12 cellular contexts compared by ENCODE assay signal in genomic region chr9:78958887-78959286, GRCh38.
DNase-seq lines count a peak whose midpoint lies in the region; ATAC-seq and TF ChIP-seq lines count a peak whose summit lies in the region.
"Had no signal": no experiment of that assay in that cellular context is flagged by ENCODE, and none has a peak within 500 bp of the region (broad histone marks: within the 10 kb centered on the region; RNA-seq: fewer than 3 reads in every experiment).

No MANE protein-coding gene starts in this region.

- peaks cover 2% of the 10 kb centered on the region for H3K4me1 Mint-ChIP-seq in endothelial cell (ENCODE audit: unreplicated experiment)
- H3K4me1 Mint-ChIP-seq: stimulated activated naive B cell treated with anti-CD40 and anti-IgM and Interleukin-4, amounts not matched to agents 10 μg/mL and 1 μg/mL and 100 μg/mL, for 72 hours had no signal

- H3K4me3 Mint-ChIP-seq in endothelial cell (ENCODE audit: unreplicated experiment), result no peak overlapping the region
- H3K4me3 Mint-ChIP-seq: stimulated activated naive B cell treated with anti-CD40 and anti-IgM and Interleukin-4, amounts not matched to agents 10 μg/mL and 1 μg/mL and 100 μg/mL, for 72 hours had no signal

- H3K27me3 ChIP-seq in Karpas-422 (ENCODE audit: low read length), result no peaks in the 10 kb centered on the region
- H3K27me3 ChIP-seq in RWPE2 (ENCODE audit: insufficient read depth, poor library complexity, severe bottlenecking), result no peaks in the 10 kb centered on the region

- H3K36me3 ChIP-seq in Karpas-422 (ENCODE audit: insufficient read depth, low read length) (no peaks in the 10 kb centered on the region), RWPE2 (ENCODE audit: low read depth) (no peaks in the 10 kb centered on the region)

- H4K20me1 ChIP-seq in Karpas-422 (ENCODE audit: insufficient read depth, low read depth, low read length), result no peaks in the 10 kb centered on the region

- DNase-seq in GM12865 (ENCODE audit: low read depth) (peak; percentile 11), Karpas-422 (peak; percentile 45), RWPE2 (ENCODE audit: low spot score) (no peak), iPS-NIHi11 (ENCODE audit: low spot score) (peak; percentile 19), endothelial cell (ENCODE audit: low spot score) (no peak)
- no peak for DNase-seq in stimulated activated CD4-positive, alpha-beta T cell treated with anti-CD3 and anti-CD28 coated beads, Interleukin-1b, Interleukin-23, amount 100 ng/mL, for 48 hours
- no peak for DNase-seq in activated CD4-positive, alpha-beta T cell treated with anti-CD3 and anti-CD28 coated beads for 1 hour
- DNase-seq: activated effector memory CD4-positive, alpha-beta T cell treated with Interleukin-2 at 50 U/mL for 16 hours; Calu3; left colon; stimulated activated naive B cell treated with anti-CD40 and anti-IgM and Interleukin-4, amounts not matched to agents 10 μg/mL and 1 μg/mL and 100 μg/mL, for 72 hours had no signal

- H3K9ac ChIP-seq in Karpas-422 (ENCODE audit: low read length), result no peak overlapping the region

- no peaks in the 10 kb centered on the region for H3K9me3 Mint-ChIP-seq in endothelial cell (ENCODE audit: unreplicated experiment)

- H3K27ac Mint-ChIP-seq in endothelial cell (ENCODE audit: unreplicated experiment), result no peak overlapping the region
- H3K27ac Mint-ChIP-seq: stimulated activated naive B cell treated with anti-CD40 and anti-IgM and Interleukin-4, amounts not matched to agents 10 μg/mL and 1 μg/mL and 100 μg/mL, for 72 hours had no signal

- H3K9me3 ChIP-seq in Karpas-422 (ENCODE audit: low read length) (peaks cover 16% of the 10 kb centered on the region), RWPE2 (ENCODE audit: severe bottlenecking) (no peaks in the 10 kb centered on the region)

- H2AFZ ChIP-seq in Karpas-422 (ENCODE audit: low read length), result no peak overlapping the region

- H3K9me2 ChIP-seq in Karpas-422 (replicated peaks; ENCODE audit: insufficient read depth, low read length), result no peaks in the 10 kb centered on the region

- H3K4me2 ChIP-seq in Karpas-422 (ENCODE audit: low read depth, low read length, poor library complexity, severe bottlenecking), result no peak overlapping the region

- H3K27me3 Mint-ChIP-seq in endothelial cell (ENCODE audit: unreplicated experiment), result no peaks in the 10 kb centered on the region

- ATAC-seq in RWPE2 (ENCODE audit: low read depth), result no peak
- no peak for ATAC-seq in GM18861 (IDR thresholded peaks at IDR 0.05; ENCODE audit: unreplicated experiment)
- ATAC-seq: left colon; stimulated activated naive B cell treated with anti-CD40 and anti-IgM and Interleukin-4, amounts not matched to agents 10 μg/mL and 1 μg/mL and 100 μg/mL, for 72 hours had no signal

- no peak overlapping the region for H3K4me3 ChIP-seq in GM12865 (ENCODE audit: low read depth, low read length)
- no peak overlapping the region for H3K4me3 ChIP-seq in Karpas-422 (ENCODE audit: low read length)
- H3K4me3 ChIP-seq in RWPE2 (ENCODE audit: severe bottlenecking), result no peak overlapping the region

- peak; percentile 22 for TF ChIP-seq CTCF in GM12865 (IDR thresholded peaks at IDR 0.05; ENCODE audit: insufficient read depth, low read depth, low read length, missing control alignments)
- TF ChIP-seq CTCF in RWPE2 (IDR thresholded peaks at IDR 0.05; ENCODE audit: poor library complexity, severe bottlenecking), result peak; percentile 20
- no peak for TF ChIP-seq CTCF in endothelial cell (IDR thresholded peaks at IDR 0.05; ENCODE audit: unreplicated experiment)

- H3K27ac ChIP-seq in Karpas-422 (ENCODE audit: low read length), result no peak overlapping the region
- H3K27ac ChIP-seq in RWPE2 (ENCODE audit: poor library complexity, severe bottlenecking), result no peak overlapping the region

- no peaks in the 10 kb centered on the region for H3K4me1 ChIP-seq in Karpas-422 (ENCODE audit: low read length)
- no peaks in the 10 kb centered on the region for H3K4me1 ChIP-seq in RWPE2 (ENCODE audit: insufficient read depth, poor library complexity, severe bottlenecking)

- no peaks in the 10 kb centered on the region for H3K36me3 Mint-ChIP-seq in endothelial cell (ENCODE audit: low read depth, unreplicated experiment)

- H3K79me2 ChIP-seq in Karpas-422 (ENCODE audit: low read length), result no peaks in the 10 kb centered on the region

Comparison
In these comparisons a context has a peak if more than half of its experiments do, and no peak if none do; other contexts are left out.
1. DNase-seq: peak in GM12865 (single experiment), Karpas-422 (single experiment) and iPS-NIHi11 (single experiment); none in RWPE2 (single experiment), endothelial cell (single experiment), stimulated activated CD4-positive, alpha-beta T cell treated with anti-CD3 and anti-CD28 coated beads, Interleukin-1b, Interleukin-23, amount 100 ng/mL, for 48 hours (single experiment) and activated CD4-positive, alpha-beta T cell treated with anti-CD3 and anti-CD28 coated beads for 1 hour (single experiment).